In the genomic region with DNA sequence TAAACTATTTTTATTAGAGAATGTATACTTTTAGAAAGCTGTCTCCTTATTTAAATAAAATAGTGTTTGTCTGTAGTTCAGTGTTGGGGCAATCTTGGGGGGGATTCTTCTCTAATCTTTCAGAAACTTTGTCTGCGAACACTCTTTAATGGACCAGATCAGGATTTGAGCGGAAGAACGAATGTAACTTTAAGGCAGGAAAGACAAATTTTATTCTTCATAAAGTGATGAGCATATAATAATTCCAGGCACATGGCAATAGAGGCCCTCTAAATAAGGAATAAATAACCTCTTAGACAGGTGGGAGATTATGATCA, we compare ENCODE assay signal across 9 cellular contexts. TPM values are rescaled to one million over a fixed set of nuclear protein-coding genes. Genes with fewer than 3 reads are reported as not detected.
A peak's percentile ranks its signal among the peaks of the same experiment; 100 is the strongest.
DNase-seq lines count a peak whose midpoint lies in the region; ATAC-seq lines count a peak whose summit lies in the region.
"Had no signal": no experiment of that assay in that cellular context is flagged by ENCODE, and none has a peak within 500 bp of the region (broad histone marks: within the 10 kb centered on the region; RNA-seq: fewer than 3 reads in every experiment).

No MANE protein-coding gene starts in this region.

- H3K4me1 ChIP-seq in thymus (ENCODE audit: control insufficient read depth, insufficient read depth, low read length) = peaks cover 3% of the 10 kb centered on the region

- peak overlapping the region; percentile 100 for H3K4me3 ChIP-seq in thymus (ENCODE audit: low read length)

- H3K36me3 ChIP-seq in thymus (ENCODE audit: control insufficient read depth, insufficient read depth) = peaks cover 55% of the 10 kb centered on the region

- no peak for DNase-seq in T-helper 2 cell treated with Interferon-gamma antibody and Interleukin-4, amounts not matched to agents 5 μg/mL and 100 μg/mL, for 36 hours (ENCODE audit: low spot score)
- DNase-seq in T-helper 2 cell (no peak), left kidney (ENCODE audit: low read depth, low spot score) (peak; percentile 44), GM19240 (ENCODE audit: insufficient read length, low spot score) (no peak)
- no peak for DNase-seq in activated naive CD8-positive, alpha-beta T cell treated with anti-CD3 and anti-CD28 coated beads, Interleukin-2, amount 10 ng/mL, durations not matched to agents 7 days and 5 days

- no peaks in the 10 kb centered on the region for H3K9me3 ChIP-seq in thymus (ENCODE audit: control insufficient read depth)

- POLR2A ChIA-PET in activated naive CD8-positive, alpha-beta T cell treated with anti-CD3 and anti-CD28 coated beads, Interleukin-2, amount 10 ng/mL, durations not matched to agents 7 days and 5 days (lab: Charles Lee) = interaction anchor here (0.6 to 28.7 kb wide), 6 partner anchors 13 to 1798 kb away, joined by 3 to 2884 read pairs (median 25); partner anchors contain the start of genes FRMD8 and NEAT1

- whole genome bisulfite sequencing in thymus = under 1% methylated on average over 3 of the region's 3 CpGs

- H3K4me3 Mint-ChIP-seq in T-helper 2 cell treated with Interferon-gamma antibody and Interleukin-4, amounts not matched to agents 5 μg/mL and 100 μg/mL, for 36 hours = no peak overlapping the region
- no peak overlapping the region for H3K4me3 Mint-ChIP-seq in activated naive CD8-positive, alpha-beta T cell treated with anti-CD3 and anti-CD28 coated beads, Interleukin-2, amount 10 ng/mL, durations not matched to agents 7 days and 5 days

- peaks cover 47% of the 10 kb centered on the region for H3K4me1 Mint-ChIP-seq in T-helper 2 cell treated with Interferon-gamma antibody and Interleukin-4, amounts not matched to agents 5 μg/mL and 100 μg/mL, for 36 hours (ENCODE audit: low read depth)
- peaks cover 44% of the 10 kb centered on the region for H3K4me1 Mint-ChIP-seq in activated naive CD8-positive, alpha-beta T cell treated with anti-CD3 and anti-CD28 coated beads, Interleukin-2, amount 10 ng/mL, durations not matched to agents 7 days and 5 days

- no peaks in the 10 kb centered on the region for H3K36me3 Mint-ChIP-seq in T-helper 2 cell treated with Interferon-gamma antibody and Interleukin-4, amounts not matched to agents 5 μg/mL and 100 μg/mL, for 36 hours (ENCODE audit: low read depth)
- peaks cover 33% of the 10 kb centered on the region for H3K36me3 Mint-ChIP-seq in activated naive CD8-positive, alpha-beta T cell treated with anti-CD3 and anti-CD28 coated beads, Interleukin-2, amount 10 ng/mL, durations not matched to agents 7 days and 5 days

- H3K27me3 ChIP-seq in thymus (ENCODE audit: control insufficient read depth, insufficient read depth) = no peaks in the 10 kb centered on the region

- ATAC-seq in activated naive CD8-positive, alpha-beta T cell treated with anti-CD3 and anti-CD28 coated beads, Interleukin-2, amount 10 ng/mL, durations not matched to agents 7 days and 5 days (ENCODE audit: low read depth) = no peak
- ATAC-seq in HG02852 (IDR thresholded peaks at IDR 0.05; ENCODE audit: unreplicated experiment) (no peak), HG02678 (IDR thresholded peaks at IDR 0.05; ENCODE audit: unreplicated experiment) (no peak)

- H3K27ac Mint-ChIP-seq in T-helper 2 cell treated with Interferon-gamma antibody and Interleukin-4, amounts not matched to agents 5 μg/mL and 100 μg/mL, for 36 hours = peak overlapping the region; percentile 88
- H3K27ac Mint-ChIP-seq in activated naive CD8-positive, alpha-beta T cell treated with anti-CD3 and anti-CD28 coated beads, Interleukin-2, amount 10 ng/mL, durations not matched to agents 7 days and 5 days = peak overlapping the region; percentile 87

- no peak overlapping the region for H3K27ac ChIP-seq in thymus (ENCODE audit: low read depth)
- H3K27ac ChIP-seq: C4-2B had no signal

- H3K9me3 Mint-ChIP-seq in T-helper 2 cell treated with Interferon-gamma antibody and Interleukin-4, amounts not matched to agents 5 μg/mL and 100 μg/mL, for 36 hours = no peaks in the 10 kb centered on the region
- no peaks in the 10 kb centered on the region for H3K9me3 Mint-ChIP-seq in activated naive CD8-positive, alpha-beta T cell treated with anti-CD3 and anti-CD28 coated beads, Interleukin-2, amount 10 ng/mL, durations not matched to agents 7 days and 5 days

- H3K27me3 Mint-ChIP-seq in T-helper 2 cell treated with Interferon-gamma antibody and Interleukin-4, amounts not matched to agents 5 μg/mL and 100 μg/mL, for 36 hours (ENCODE audit: low read depth) = peaks cover 5% of the 10 kb centered on the region
- H3K27me3 Mint-ChIP-seq in activated naive CD8-positive, alpha-beta T cell treated with anti-CD3 and anti-CD28 coated beads, Interleukin-2, amount 10 ng/mL, durations not matched to agents 7 days and 5 days = no peaks in the 10 kb centered on the region

RNA-seq across cellular contexts. Expression of gene MALAT1, which starts 4.7 kb away (rescaled TPM):
- total RNA-seq in activated naive CD8-positive, alpha-beta T cell treated with anti-CD3 and anti-CD28 coated beads, Interleukin-2, amount 10 ng/mL, durations not matched to agents 7 days and 5 days = over 10,000 TPM; 13,719 to 14,448 TPM
- polyA plus RNA-seq in thymus = 682 TPM

RNA-seq across cellular contexts. Expression of gene SCYL1, which starts 21.3 kb away (rescaled TPM):
- total RNA-seq in activated naive CD8-positive, alpha-beta T cell treated with anti-CD3 and anti-CD28 coated beads, Interleukin-2, amount 10 ng/mL, durations not matched to agents 7 days and 5 days = 10 to 100 TPM; 74.2 to 74.9 TPM
- 68.1 TPM for polyA plus RNA-seq in thymus

RNA-seq across cellular contexts. Expression of gene LTBP3, which starts 54.6 kb away (rescaled TPM):
- 100 to 1,000 TPM; 116 to 119 TPM for total RNA-seq in activated naive CD8-positive, alpha-beta T cell treated with anti-CD3 and anti-CD28 coated beads, Interleukin-2, amount 10 ng/mL, durations not matched to agents 7 days and 5 days
- 64.6 TPM for polyA plus RNA-seq in thymus
